Comparison of ENCODE assay signal across 8 cellular contexts in genomic region chr22:21660904-21661303, GRCh38. TPM values are rescaled to one million over a fixed set of nuclear protein-coding genes. Genes with fewer than 3 reads are reported as not detected.
"Had no signal": no experiment of that assay in that cellular context is flagged by ENCODE, and none has a peak within 500 bp of the region (broad histone marks: within the 10 kb centered on the region; RNA-seq: fewer than 3 reads in every experiment).

No MANE protein-coding gene starts in this region.

- H3K4me3 ChIP-seq: GM23338 had no signal

- FAIRE-seq: H1, H54, HTR-8/SVneo had no signal

- DNase-seq: H9, HCEC 1CT, IMR-90 had no signal

- H3K27ac ChIP-seq: KMS-11 had no signal

- H3K27ac Mint-ChIP-seq: GM23338, H9 had no signal

- ATAC-seq: GM23338 had no signal

- H3K4me3 Mint-ChIP-seq: GM23338, H9 had no signal

- H3K9ac ChIP-seq: KMS-11 had no signal

- H3K4me2 ChIP-seq: GM23338, KMS-11 had no signal

- H3K9me3 Mint-ChIP-seq: GM23338, H9 had no signal

- H2AFZ ChIP-seq: GM23338 had no signal

RNA-seq across cellular contexts. Expression of gene CCDC116, which starts 28.3 kb away (rescaled TPM):
- total RNA-seq: H1 had no signal
- polyA plus RNA-seq: GM23338 had no signal
